ENCODE assay signal across 8 cellular contexts in the genomic region with DNA sequence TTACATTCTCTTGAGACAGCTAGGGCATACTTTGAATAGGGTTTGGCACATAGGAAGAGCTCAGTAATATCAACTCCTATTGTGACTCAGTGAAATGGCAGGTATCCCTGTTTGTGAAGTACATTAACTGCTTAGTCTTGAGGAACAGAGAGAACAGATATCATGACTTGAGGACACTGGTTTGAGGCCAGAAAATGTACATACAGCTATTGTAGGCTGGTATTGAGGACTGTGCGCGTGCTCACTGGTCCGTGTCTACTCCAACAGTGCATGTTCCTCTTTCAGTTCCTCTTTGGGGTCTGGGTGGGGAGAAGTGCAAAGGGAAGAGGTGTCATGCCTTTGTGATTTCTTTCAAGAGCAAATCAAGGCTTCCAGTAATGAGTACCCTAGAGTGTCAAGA. TPM values are rescaled to one million over a fixed set of nuclear protein-coding genes. Genes with fewer than 3 reads are reported as not detected.
A peak's percentile ranks its signal among the peaks of the same experiment; 100 is the strongest.
DNase-seq lines count a peak whose midpoint lies in the region; ATAC-seq and TF ChIP-seq lines count a peak whose summit lies in the region.

No MANE protein-coding gene starts in this region.

- ATAC-seq in GM19468 (IDR thresholded peaks at IDR 0.05; ENCODE audit: extremely low read depth, unreplicated experiment) (peak; percentile 88), HG03460 (IDR thresholded peaks at IDR 0.05; ENCODE audit: unreplicated experiment) (peak; percentile 88)

- H3K36me3 ChIP-seq in BLaER1 treated with 17β-estradiol and CSF1 and Interleukin-3, amounts not matched to agents 10 nM and 100 nM = peaks cover 0 to 4% (median 0%) of the 10 kb centered on the region in 11 experiments; a peak in 1 of 22 replicates

- H3K9ac ChIP-seq in BLaER1 treated with 17β-estradiol and CSF1 and Interleukin-3, amounts not matched to agents 10 nM and 100 nM = peak overlapping the region in 5 of 11 experiments; percentile 37 to 59 (median 51); a peak in 5 of 22 replicates

- H3K27ac ChIP-seq in BLaER1 treated with 17β-estradiol and CSF1 and Interleukin-3, amounts not matched to agents 10 nM and 100 nM = peak overlapping the region in 9 of 11 experiments; percentile 31 to 82 (median 63); a peak in 14 of 22 replicates

- H3K27me3 ChIP-seq in BLaER1 treated with 17β-estradiol and CSF1 and Interleukin-3, amounts not matched to agents 10 nM and 100 nM = no peaks in the 10 kb centered on the region

- peak; percentile 6 for DNase-seq in fibroblast of mammary gland (ENCODE audit: low read depth)
- no peak for DNase-seq in inferior parietal cortex (ENCODE audit: extremely low spot score)
- no peak for DNase-seq in DMS79 treated with DMSO at 0.1 percent for 48 hours (lab: John Stamatoyannopoulos, UW)
- DNase-seq in COLO829 (ENCODE audit: low spot score) = no peak
- DNase-seq in cerebellum (ENCODE audit: low spot score) = no peak

- H3K4me1 ChIP-seq in BLaER1 treated with 17β-estradiol and CSF1 and Interleukin-3, amounts not matched to agents 10 nM and 100 nM = peaks cover 22 to 48% (median 38%) of the 10 kb centered on the region in 10 experiments

- H3K9me3 ChIP-seq in BLaER1 treated with 17β-estradiol and CSF1 and Interleukin-3, amounts not matched to agents 10 nM and 100 nM (replicated peaks in 1 of 11) = peaks cover 12 to 16% (median 13%) of the 10 kb centered on the region in 11 experiments; a peak in 21 of 22 replicates

- peak overlapping the region; percentile 63 to 89 (median 73) for H3K4me2 ChIP-seq in BLaER1 treated with 17β-estradiol and CSF1 and Interleukin-3, amounts not matched to agents 10 nM and 100 nM

- no peak for TF ChIP-seq CTCF in fibroblast of mammary gland (conservative IDR thresholded peaks at IDR 0.05; ENCODE audit: control insufficient read depth, insufficient read depth, low read depth, low read length)

- H3K4me3 ChIP-seq in BLaER1 treated with 17β-estradiol and CSF1 and Interleukin-3, amounts not matched to agents 10 nM and 100 nM = no peak overlapping the region
- no peak overlapping the region for H3K4me3 ChIP-seq in fibroblast of mammary gland (ENCODE audit: control insufficient read depth, low read depth, low read length)

- no peaks in the 10 kb centered on the region for H4K20me1 ChIP-seq in BLaER1 treated with 17β-estradiol and CSF1 and Interleukin-3, amounts not matched to agents 10 nM and 100 nM

RNA-seq across cellular contexts. Expression of gene TBC1D9, which starts 34.6 kb away (rescaled TPM):
- 95.7 TPM for total RNA-seq in cerebellum
